ENCODE assay signal across 14 cellular contexts in the genomic region with DNA sequence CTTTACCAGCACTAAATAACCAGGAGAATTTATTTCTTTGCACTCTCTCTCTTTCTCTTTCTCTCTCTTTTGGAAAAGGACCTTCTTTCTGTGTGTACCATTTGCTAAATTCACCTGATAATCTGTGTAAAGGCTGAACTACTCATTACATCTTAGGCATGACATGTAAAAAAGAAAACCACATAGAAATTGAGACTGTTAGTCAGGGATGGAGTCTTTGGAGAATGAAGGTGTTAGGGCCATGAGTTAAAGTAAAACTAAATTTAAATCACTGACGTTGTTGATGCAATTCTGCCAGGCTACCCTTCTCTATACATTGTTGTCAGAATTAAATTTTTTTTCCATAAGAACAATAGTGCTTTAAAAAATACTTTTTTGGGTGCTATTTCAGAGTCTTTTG.
DNase-seq lines count a peak whose midpoint lies in the region; ATAC-seq lines count a peak whose summit lies in the region.
"Had no signal": no experiment of that assay in that cellular context is flagged by ENCODE, and none has a peak within 500 bp of the region (broad histone marks: within the 10 kb centered on the region; RNA-seq: fewer than 3 reads in every experiment).

No MANE protein-coding gene starts in this region.

- no peaks in the 10 kb centered on the region for H3K9me3 Mint-ChIP-seq in activated T-cell treated with anti-CD3 and anti-CD28 coated beads, Interleukin-2, amount 50 U/mL, for 72 hours
- no peaks in the 10 kb centered on the region for H3K9me3 Mint-ChIP-seq in activated T-cell treated with anti-CD3 and anti-CD28 coated beads, Interleukin-2, amount 50 U/mL, for 24 hours
- no peaks in the 10 kb centered on the region for H3K9me3 Mint-ChIP-seq in stimulated activated effector memory CD8-positive, alpha-beta T cell treated with anti-CD3 and anti-CD28 coated beads, Interleukin-12 subunit alpha, Interleukin-12 subunit beta, amount 100 ng/mL, for 72 hours
- H3K9me3 Mint-ChIP-seq in T-cell: no peaks in the 10 kb centered on the region
- H3K9me3 Mint-ChIP-seq: CD8-positive, alpha-beta T cell; GM23338 had no signal

- H3K27ac Mint-ChIP-seq in activated T-cell treated with anti-CD3 and anti-CD28 coated beads, Interleukin-2, amount 50 U/mL, for 72 hours: no peak overlapping the region
- no peak overlapping the region for H3K27ac Mint-ChIP-seq in activated T-cell treated with anti-CD3 and anti-CD28 coated beads, Interleukin-2, amount 50 U/mL, for 24 hours
- no peak overlapping the region for H3K27ac Mint-ChIP-seq in stimulated activated effector memory CD8-positive, alpha-beta T cell treated with anti-CD3 and anti-CD28 coated beads, Interleukin-12 subunit alpha, Interleukin-12 subunit beta, amount 100 ng/mL, for 72 hours
- no peak overlapping the region for H3K27ac Mint-ChIP-seq in T-cell
- H3K27ac Mint-ChIP-seq: CD8-positive, alpha-beta T cell; GM23338 had no signal

- POLR2A ChIA-PET in T-cell (lab: Charles Lee): no interaction called here

- H3K27me3 Mint-ChIP-seq in activated T-cell treated with anti-CD3 and anti-CD28 coated beads, Interleukin-2, amount 50 U/mL, for 72 hours (ENCODE audit: low read depth): peaks cover 42% of the 10 kb centered on the region
- H3K27me3 Mint-ChIP-seq in activated T-cell treated with anti-CD3 and anti-CD28 coated beads, Interleukin-2, amount 50 U/mL, for 24 hours: peaks cover 15% of the 10 kb centered on the region
- H3K27me3 Mint-ChIP-seq in T-cell: no peaks in the 10 kb centered on the region

- ATAC-seq in activated CD4-positive, CD25-positive, alpha-beta regulatory T cell treated with anti-CD3 and anti-CD28 coated beads, Interleukin-2, amount 50 U/mL, for 24 hours: peak; percentile 49 to 53
- ATAC-seq in activated T-cell treated with anti-CD3 and anti-CD28 coated beads, Interleukin-2, amount 50 U/mL, for 72 hours (replicated peaks in 1 of 2): peak; percentile 78 to 83
- peak; percentile 45 for ATAC-seq in HG02610 (IDR thresholded peaks at IDR 0.05; ENCODE audit: unreplicated experiment)
- ATAC-seq in stimulated activated effector memory CD8-positive, alpha-beta T cell treated with anti-CD3 and anti-CD28 coated beads, Interleukin-12 subunit alpha, Interleukin-12 subunit beta, amount 100 ng/mL, for 72 hours: peak; percentile 88
- no peak for ATAC-seq in T-cell (replicated peaks in 1 of 4)
- ATAC-seq: A549; CD8-positive, alpha-beta T cell; GM23338 had no signal

- H3K36me3 Mint-ChIP-seq in activated T-cell treated with anti-CD3 and anti-CD28 coated beads, Interleukin-2, amount 50 U/mL, for 72 hours (ENCODE audit: insufficient read depth in 2 of 2): no peaks in the 10 kb centered on the region
- H3K36me3 Mint-ChIP-seq in activated T-cell treated with anti-CD3 and anti-CD28 coated beads, Interleukin-2, amount 50 U/mL, for 24 hours (ENCODE audit: low read depth): no peaks in the 10 kb centered on the region
- H3K36me3 Mint-ChIP-seq in stimulated activated effector memory CD8-positive, alpha-beta T cell treated with anti-CD3 and anti-CD28 coated beads, Interleukin-12 subunit alpha, Interleukin-12 subunit beta, amount 100 ng/mL, for 72 hours: no peaks in the 10 kb centered on the region
- H3K36me3 Mint-ChIP-seq in T-cell: no peaks in the 10 kb centered on the region
- H3K36me3 Mint-ChIP-seq: CD8-positive, alpha-beta T cell had no signal

- DNase-seq in activated CD4-positive, CD25-positive, alpha-beta regulatory T cell (lab: John Stamatoyannopoulos, UW): no peak
- DNase-seq in activated T-cell treated with anti-CD3 and anti-CD28 coated beads, Interleukin-2, amount 50 U/mL, for 72 hours: no peak
- no peak for DNase-seq in activated T-cell treated with anti-CD3 and anti-CD28 coated beads, Interleukin-2, amount 50 U/mL, for 24 hours
- DNase-seq in stimulated activated effector memory CD8-positive, alpha-beta T cell treated with anti-CD3 and anti-CD28 coated beads, Interleukin-12 subunit alpha, Interleukin-12 subunit beta, amount 100 ng/mL, for 72 hours (ENCODE audit: low spot score in 2 of 2): no peak
- DNase-seq in T-cell (no peak), C1 segment of cervical spinal cord (lab: John Stamatoyannopoulos, UW) (no peak)
- DNase-seq: Calu3; CD8-positive, alpha-beta T cell; GF-D8; HCEC 1CT had no signal

- H3K4me1 Mint-ChIP-seq in activated T-cell treated with anti-CD3 and anti-CD28 coated beads, Interleukin-2, amount 50 U/mL, for 72 hours (ENCODE audit: low read depth): peaks cover 7% of the 10 kb centered on the region
- H3K4me1 Mint-ChIP-seq in activated T-cell treated with anti-CD3 and anti-CD28 coated beads, Interleukin-2, amount 50 U/mL, for 24 hours (ENCODE audit: low read depth): peaks cover 10% of the 10 kb centered on the region
- peaks cover 16% of the 10 kb centered on the region for H3K4me1 Mint-ChIP-seq in stimulated activated effector memory CD8-positive, alpha-beta T cell treated with anti-CD3 and anti-CD28 coated beads, Interleukin-12 subunit alpha, Interleukin-12 subunit beta, amount 100 ng/mL, for 72 hours
- peaks cover 0 to 2% (median 0%) of the 10 kb centered on the region in 3 donors for H3K4me1 Mint-ChIP-seq in T-cell
- H3K4me1 Mint-ChIP-seq: GM23338 had no signal

- H3K4me3 Mint-ChIP-seq in activated T-cell treated with anti-CD3 and anti-CD28 coated beads, Interleukin-2, amount 50 U/mL, for 72 hours: no peak overlapping the region
- H3K4me3 Mint-ChIP-seq in activated T-cell treated with anti-CD3 and anti-CD28 coated beads, Interleukin-2, amount 50 U/mL, for 24 hours: no peak overlapping the region
- no peak overlapping the region for H3K4me3 Mint-ChIP-seq in stimulated activated effector memory CD8-positive, alpha-beta T cell treated with anti-CD3 and anti-CD28 coated beads, Interleukin-12 subunit alpha, Interleukin-12 subunit beta, amount 100 ng/mL, for 72 hours
- H3K4me3 Mint-ChIP-seq in T-cell: no peak overlapping the region
- H3K4me3 Mint-ChIP-seq: CD8-positive, alpha-beta T cell; GM23338 had no signal

- CTCF ChIA-PET in T-cell (lab: Charles Lee): no interaction called here

Comparison
In these comparisons a context has a peak if more than half of its experiments do, and no peak if none do; other contexts are left out.
1. ATAC-seq: peak in activated CD4-positive, CD25-positive, alpha-beta regulatory T cell treated with anti-CD3 and anti-CD28 coated beads, Interleukin-2, amount 50 U/mL, for 24 hours (2 of 2), activated T-cell treated with anti-CD3 and anti-CD28 coated beads, Interleukin-2, amount 50 U/mL, for 72 hours (2 of 2), HG02610 (single experiment) and stimulated activated effector memory CD8-positive, alpha-beta T cell treated with anti-CD3 and anti-CD28 coated beads, Interleukin-12 subunit alpha, Interleukin-12 subunit beta, amount 100 ng/mL, for 72 hours (single experiment); none in T-cell (0 of 4).